Comparison of ENCODE assay signal across 8 cellular contexts in the genomic region with DNA sequence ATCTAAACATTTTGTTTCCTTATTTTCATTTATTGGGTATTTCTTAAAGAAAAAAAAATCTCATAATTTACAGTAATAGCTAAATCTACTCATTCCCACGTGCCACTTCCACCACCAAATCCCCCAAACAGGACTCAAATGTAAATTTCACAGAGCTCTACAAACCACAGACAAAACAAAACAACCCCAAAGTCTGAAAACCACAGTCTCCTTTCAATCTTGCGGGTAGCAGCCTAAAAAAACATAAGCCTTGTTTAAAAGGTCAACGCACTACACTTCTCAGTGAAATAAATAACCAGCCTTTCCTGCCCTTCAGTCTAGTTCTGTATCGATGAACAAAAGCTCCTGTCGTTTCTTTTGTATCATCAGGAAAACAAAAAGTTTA.
DNase-seq lines count a peak whose midpoint lies in the region; ATAC-seq and TF ChIP-seq lines count a peak whose summit lies in the region.

No MANE protein-coding gene starts in this region.

- TF ChIP-seq CTCF in astrocyte of the spinal cord (IDR thresholded peaks at IDR 0.05; ENCODE audit: low read depth, low read length), result no peak
- no peak for TF ChIP-seq CTCF in lower leg skin (IDR thresholded peaks at IDR 0.05)
- TF ChIP-seq CTCF in uterus (IDR thresholded peaks at IDR 0.05), result no peak

- TF ChIP-seq POLR2A in lower leg skin (IDR thresholded peaks at IDR 0.05) (no peak), uterus (IDR thresholded peaks at IDR 0.05) (no peak)

- peak overlapping the region; percentile 27 for H3K4me3 ChIP-seq in astrocyte of the spinal cord (ENCODE audit: low read depth, low read length)
- peak overlapping the region; percentile 18 for H3K4me3 ChIP-seq in lower leg skin (ENCODE audit: low read depth, poor library complexity, severe bottlenecking)
- H3K4me3 ChIP-seq in uterus, result peak overlapping the region; percentile 24 to 39

- WGBS in lower leg skin, 2 donors, result 6 to 14% methylated on average over 5 of the region's 5 CpGs

- no peaks in the 10 kb centered on the region for H3K4me1 ChIP-seq in uterus

- DNase-seq in CD1c-positive myeloid dendritic cell (ENCODE audit: extremely low spot score), result peak; percentile 12
- peak; percentile 57 for DNase-seq in astrocyte of the spinal cord (ENCODE audit: low read depth, low spot score)
- no peak for DNase-seq in lower leg skin (ENCODE audit: low spot score in 2 of 2)
- no peak for DNase-seq in uterus
- no peak for DNase-seq in NCI-H345 (lab: John Stamatoyannopoulos, UW)
- DNase-seq in nucleus accumbens (lab: John Stamatoyannopoulos, UW), result no peak

- no peaks in the 10 kb centered on the region for H3K9me3 ChIP-seq in uterus

- no peaks in the 10 kb centered on the region for H3K36me3 ChIP-seq in uterus

- in situ Hi-C loops in astrocyte of the spinal cord (cut with HindIII; ENCODE audit: low sequenced_read_pairs), result no loop called here

- intact Hi-C loops in lower leg skin (cut with DNase I; ENCODE audit: low total_unique reads), result no loop called here
- intact Hi-C loops in uterus (cut with DNase I; ENCODE audit: low total_unique reads), result no loop called here

- no peaks in the 10 kb centered on the region for H3K27me3 ChIP-seq in uterus

- ATAC-seq in GM21367 (IDR thresholded peaks at IDR 0.05; ENCODE audit: unreplicated experiment), result peak; percentile 33
- ATAC-seq in HG03571 (IDR thresholded peaks at IDR 0.05; ENCODE audit: unreplicated experiment), result peak; percentile 40

- peak overlapping the region; percentile 75 to 80 for H3K27ac ChIP-seq in uterus

Comparison
In these comparisons a context has a peak if more than half of its experiments do, and no peak if none do; other contexts are left out.
1. DNase-seq: peak in CD1c-positive myeloid dendritic cell (single experiment) and astrocyte of the spinal cord (single experiment); none in lower leg skin (0 of 2), uterus (0 of 2), NCI-H345 (single experiment) and nucleus accumbens (0 of 56).
2. Peak in every context shown above with its lines, with median percentiles within 50 percentile points of each other: H3K4me3 ChIP-seq.